Comparison of ENCODE assay signal across 25 cellular contexts in the genomic region with DNA sequence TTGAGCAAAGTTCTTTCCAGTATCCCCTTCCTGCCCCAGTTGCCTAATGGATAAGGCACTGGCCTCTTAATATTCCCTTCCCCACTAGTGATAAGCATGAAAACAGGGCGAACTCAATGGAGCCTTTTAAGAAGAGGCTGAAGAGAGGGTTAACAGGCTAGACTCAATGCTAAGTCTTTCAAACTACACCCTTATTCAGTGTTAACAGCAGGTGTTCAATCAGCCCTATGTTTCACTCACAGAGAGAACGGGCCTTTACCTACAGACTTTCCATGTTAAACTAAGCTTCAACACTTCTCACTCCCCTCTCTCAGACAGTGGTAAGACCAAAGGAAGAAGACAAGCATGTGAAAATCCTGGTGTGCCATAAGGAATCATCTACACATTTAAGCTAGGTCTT.
A peak's percentile ranks its signal among the peaks of the same experiment; 100 is the strongest.
DNase-seq lines count a peak whose midpoint lies in the region; ATAC-seq, FAIRE-seq and TF ChIP-seq lines count a peak whose summit lies in the region.
"Had no signal": no experiment of that assay in that cellular context is flagged by ENCODE, and none has a peak within 500 bp of the region (broad histone marks: within the 10 kb centered on the region; RNA-seq: fewer than 3 reads in every experiment).

No MANE protein-coding gene starts in this region.

- no peak for TF ChIP-seq CTCF in WTC11 (IDR thresholded peaks at IDR 0.05)
- TF ChIP-seq CTCF in stomach (IDR thresholded peaks at IDR 0.05) = no peak
- no peak for TF ChIP-seq CTCF in GM10248 (IDR thresholded peaks at IDR 0.05; ENCODE audit: control extremely low read depth, extremely low read depth, low read depth, missing control alignments)

- peaks cover 94% of the 10 kb centered on the region for H3K4me1 Mint-ChIP-seq in activated naive CD4-positive, alpha-beta T cell treated with anti-CD3 and anti-CD28 coated beads for 36 hours (ENCODE audit: low read depth)
- peaks cover 7% of the 10 kb centered on the region for H3K4me1 Mint-ChIP-seq in WTC11
- peaks cover 71 to 94% of the 10 kb centered on the region in 2 donors for H3K4me1 Mint-ChIP-seq in effector memory CD8-positive, alpha-beta T cell (ENCODE audit: low read depth in 2 of 2)
- peaks cover 90% of the 10 kb centered on the region for H3K4me1 Mint-ChIP-seq in stimulated activated memory B cell treated with anti-CD40 and anti-IgM and Interleukin-4, amounts not matched to agents 10 μg/mL and 1 μg/mL and 100 μg/mL, for 72 hours

- no peaks in the 10 kb centered on the region for H3K27me3 ChIP-seq in stomach
- H3K27me3 ChIP-seq: tibial nerve had no signal

- no peak for DNase-seq in activated naive CD4-positive, alpha-beta T cell treated with anti-CD3 and anti-CD28 coated beads for 36 hours
- DNase-seq in activated naive CD4-positive, alpha-beta T cell (lab: John Stamatoyannopoulos, UW) = no peak
- DNase-seq in WTC11 (ENCODE audit: low spot score) (no peak), stomach (no peak), frontal cortex (ENCODE audit: low spot score in 2 of 2) (no peak), GM10248 (ENCODE audit: extremely low spot score) (no peak)
- DNase-seq in effector memory CD8-positive, alpha-beta T cell = no peak
- DNase-seq: ACHN; activated CD8-positive, alpha-beta memory T cell treated with anti-CD3 and anti-CD28 coated beads for 24 hours; C1 segment of cervical spinal cord; DMS153; erythroblast; foreskin melanocyte; GM23248; KBM-7; NCI-H187; NCI-H748 treated with DMSO at 0.1 percent for 48 hours; OCI-M1; Right ventricle myocardium superior had no signal

- intact Hi-C loops in activated naive CD4-positive, alpha-beta T cell treated with anti-CD3 and anti-CD28 coated beads for 36 hours (cut with micrococcal nuclease) = loop anchor here (5.0 kb wide), 1 partner anchor 143 kb away; no protein-coding TSS in a partner anchor
- intact Hi-C loops in stomach (cut with DNase I; ENCODE audit: low total_unique reads) = no loop called here

- FAIRE-seq in frontal cortex (lab: Jason Lieb, UNC) = no peak
- FAIRE-seq: G401.6 had no signal

- peaks cover 6% of the 10 kb centered on the region for H3K36me3 Mint-ChIP-seq in activated naive CD4-positive, alpha-beta T cell treated with anti-CD3 and anti-CD28 coated beads for 36 hours (ENCODE audit: low read depth)
- H3K36me3 Mint-ChIP-seq in WTC11 = no peaks in the 10 kb centered on the region
- H3K36me3 Mint-ChIP-seq in effector memory CD8-positive, alpha-beta T cell (ENCODE audit: insufficient read depth) = peaks cover 27% of the 10 kb centered on the region
- H3K36me3 Mint-ChIP-seq in stimulated activated memory B cell treated with anti-CD40 and anti-IgM and Interleukin-4, amounts not matched to agents 10 μg/mL and 1 μg/mL and 100 μg/mL, for 72 hours = peaks cover 24% of the 10 kb centered on the region

- H3K27ac Mint-ChIP-seq in activated naive CD4-positive, alpha-beta T cell treated with anti-CD3 and anti-CD28 coated beads for 36 hours = peak overlapping the region; percentile 81
- H3K27ac Mint-ChIP-seq in WTC11 = 0 out of 2 replicates have a peak overlapping the region, but pooled peaks have one; percentile 54
- peak overlapping the region; percentile 65 to 94 for H3K27ac Mint-ChIP-seq in effector memory CD8-positive, alpha-beta T cell
- H3K27ac Mint-ChIP-seq in stimulated activated memory B cell treated with anti-CD40 and anti-IgM and Interleukin-4, amounts not matched to agents 10 μg/mL and 1 μg/mL and 100 μg/mL, for 72 hours = peak overlapping the region; percentile 70

- no peaks in the 10 kb centered on the region for H3K27me3 Mint-ChIP-seq in activated naive CD4-positive, alpha-beta T cell treated with anti-CD3 and anti-CD28 coated beads for 36 hours (ENCODE audit: low read depth)
- H3K27me3 Mint-ChIP-seq in WTC11 (ENCODE audit: low read depth) = no peaks in the 10 kb centered on the region
- no peaks in the 10 kb centered on the region for H3K27me3 Mint-ChIP-seq in effector memory CD8-positive, alpha-beta T cell
- H3K27me3 Mint-ChIP-seq in stimulated activated memory B cell treated with anti-CD40 and anti-IgM and Interleukin-4, amounts not matched to agents 10 μg/mL and 1 μg/mL and 100 μg/mL, for 72 hours = no peaks in the 10 kb centered on the region

- H3K4me3 Mint-ChIP-seq in activated naive CD4-positive, alpha-beta T cell treated with anti-CD3 and anti-CD28 coated beads for 36 hours = no peak overlapping the region
- no peak overlapping the region for H3K4me3 Mint-ChIP-seq in WTC11
- H3K4me3 Mint-ChIP-seq in effector memory CD8-positive, alpha-beta T cell = peak overlapping the region; percentile 42 to 64
- no peak overlapping the region for H3K4me3 Mint-ChIP-seq in stimulated activated memory B cell treated with anti-CD40 and anti-IgM and Interleukin-4, amounts not matched to agents 10 μg/mL and 1 μg/mL and 100 μg/mL, for 72 hours

- peaks cover 0 to 60% (median 17%) of the 10 kb centered on the region in 4 donors for H3K4me1 ChIP-seq in stomach

- no peaks in the 10 kb centered on the region for H3K9me3 Mint-ChIP-seq in activated naive CD4-positive, alpha-beta T cell treated with anti-CD3 and anti-CD28 coated beads for 36 hours
- no peaks in the 10 kb centered on the region for H3K9me3 Mint-ChIP-seq in WTC11
- H3K9me3 Mint-ChIP-seq in effector memory CD8-positive, alpha-beta T cell = no peaks in the 10 kb centered on the region
- no peaks in the 10 kb centered on the region for H3K9me3 Mint-ChIP-seq in stimulated activated memory B cell treated with anti-CD40 and anti-IgM and Interleukin-4, amounts not matched to agents 10 μg/mL and 1 μg/mL and 100 μg/mL, for 72 hours

- peak; percentile 84 for ATAC-seq in WTC11
- ATAC-seq in effector memory CD8-positive, alpha-beta T cell (replicated peaks) = no peak
- no peak for ATAC-seq in stimulated activated memory B cell treated with anti-CD40 and anti-IgM and Interleukin-4, amounts not matched to agents 10 μg/mL and 1 μg/mL and 100 μg/mL, for 72 hours
- ATAC-seq: sciatic nerve had no signal

- 71 to 98% (median 93%) methylated on average over 2 of the region's 2 CpGs for WGBS in stomach, 5 donors

- POLR2A ChIA-PET in WTC11 (lab: Charles Lee) (no interaction called here), GM10248 (lab: Yijun Ruan, JAX) (no interaction called here)

- no peaks in the 10 kb centered on the region for H3K9me3 ChIP-seq in stomach
- H3K9me3 ChIP-seq: tibial nerve had no signal

- H3K27ac ChIP-seq in stomach = no peak overlapping the region
- H3K27ac ChIP-seq: GM23248, parathyroid adenoma, tibial nerve had no signal

- no peak for TF ChIP-seq EP300 in stomach (IDR thresholded peaks at IDR 0.05)

- H3K4me3 ChIP-seq in stomach = no peak overlapping the region
- H3K4me3 ChIP-seq: GM23248, lung, tibial nerve had no signal

- TF ChIP-seq POLR2A in stomach (IDR thresholded peaks at IDR 0.05) = no peak

- H3K36me3 ChIP-seq in stomach = no peaks in the 10 kb centered on the region
- H3K36me3 ChIP-seq: tibial nerve had no signal

- CTCF ChIA-PET in activated naive CD4-positive, alpha-beta T cell treated with anti-CD3 and anti-CD28 coated beads for 36 hours (lab: Charles Lee) = no interaction called here
- CTCF ChIA-PET in WTC11 (lab: Charles Lee) (interaction anchor here (0.7 kb wide), 1 partner anchor 66 kb away, joined by 3 read pairs; no protein-coding TSS in a partner anchor), GM10248 (lab: Yijun Ruan, JAX) (interaction anchor here (1.5 kb wide), 2 partner anchors 66 to 74 kb away, joined by 3 read pairs; no protein-coding TSS in a partner anchor)

TF ChIP-seq in WTC11, 78 proteins besides CTCF, POLR2A, EP300 and RAD21:
- no peak for TF ChIP-seq JUN (CRISPR knock-in tag; IDR thresholded peaks at IDR 0.05)
- TF ChIP-seq TP53 (CRISPR knock-in tag; IDR thresholded peaks at IDR 0.05) = no peak
- TF ChIP-seq, protein P1, sequence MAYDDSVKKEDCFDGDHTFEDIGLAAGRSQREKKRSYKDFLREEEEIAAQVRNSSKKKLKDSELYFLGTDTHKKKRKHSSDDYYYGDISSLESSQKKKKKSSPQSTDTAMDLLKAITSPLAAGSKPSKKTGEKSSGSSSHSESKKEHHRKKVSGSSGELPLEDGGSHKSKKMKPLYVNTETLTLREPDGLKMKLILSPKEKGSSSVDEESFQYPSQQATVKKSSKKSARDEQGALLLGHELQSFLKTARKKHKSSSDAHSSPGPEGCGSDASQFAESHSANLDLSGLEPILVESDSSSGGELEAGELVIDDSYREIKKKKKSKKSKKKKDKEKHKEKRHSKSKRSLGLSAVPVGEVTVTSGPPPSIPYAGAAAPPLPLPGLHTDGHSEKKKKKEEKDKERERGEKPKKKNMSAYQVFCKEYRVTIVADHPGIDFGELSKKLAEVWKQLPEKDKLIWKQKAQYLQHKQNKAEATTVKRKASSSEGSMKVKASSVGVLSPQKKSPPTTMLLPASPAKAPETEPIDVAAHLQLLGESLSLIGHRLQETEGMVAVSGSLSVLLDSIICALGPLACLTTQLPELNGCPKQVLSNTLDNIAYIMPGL (CRISPR knock-in tag; IDR thresholded peaks at IDR 0.05) = no peak

Comparison
In these comparisons a context has a peak if more than half of its experiments do, and no peak if none do; other contexts are left out.
1. H3K4me3 Mint-ChIP-seq: peak in effector memory CD8-positive, alpha-beta T cell (2 of 2); none in activated naive CD4-positive, alpha-beta T cell treated with anti-CD3 and anti-CD28 coated beads for 36 hours (single experiment), WTC11 (single experiment) and stimulated activated memory B cell treated with anti-CD40 and anti-IgM and Interleukin-4, amounts not matched to agents 10 μg/mL and 1 μg/mL and 100 μg/mL, for 72 hours (single experiment).
2. Peak in every context shown above with its lines, with median percentiles within 50 percentile points of each other: H3K27ac Mint-ChIP-seq.